In the genomic region with DNA sequence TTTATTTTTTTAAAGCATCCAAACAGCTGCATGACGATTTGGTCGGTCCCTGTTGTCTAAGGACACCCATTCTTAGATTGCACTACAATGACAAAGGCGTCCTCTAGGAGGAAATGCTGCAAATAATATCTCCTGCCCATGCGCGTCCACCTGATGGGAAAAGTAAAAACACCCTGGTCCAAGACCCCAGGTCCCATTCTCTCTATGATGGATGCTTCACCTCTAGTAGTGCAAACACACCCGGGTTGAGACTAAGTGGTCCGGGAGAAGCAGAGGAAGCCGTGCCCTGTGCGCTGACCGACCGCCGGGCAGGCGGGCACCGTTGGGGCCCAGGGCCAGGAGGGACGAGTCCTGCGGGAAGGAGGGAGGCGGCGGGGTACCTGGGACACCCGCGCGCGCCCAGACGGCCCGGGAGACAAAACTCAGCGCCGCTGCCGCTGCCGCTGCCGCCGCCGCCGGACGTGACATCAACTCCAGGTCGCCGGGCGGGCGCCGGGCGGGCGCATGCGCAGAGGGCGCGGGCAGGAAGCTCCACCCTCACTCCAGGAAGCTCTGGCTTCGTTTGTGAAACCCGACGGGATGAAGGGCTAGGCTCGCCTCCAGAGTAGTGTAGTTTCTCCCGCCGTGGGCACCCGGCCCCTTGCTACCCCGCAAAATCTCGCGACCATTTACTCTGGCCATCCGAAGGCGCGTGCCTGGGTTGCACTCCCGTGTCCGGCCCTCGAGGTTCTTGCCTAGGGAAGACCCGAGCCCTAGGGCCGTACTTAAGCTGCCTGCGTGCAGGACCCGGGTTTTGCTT, we compare ENCODE assay signal across 1 cellular context.
TF ChIP-seq lines count a peak whose summit lies in the region.

A gene (minus strand): TSS at position 462 of the 799 bp plus-strand sequence. CDS start 1,639 bp downstream, outside the sequence.

TF ChIP-seq in HCT116, 20 proteins besides CTCF, POLR2A, EP300 and RAD21 (continued from another document):
- TF ChIP-seq, protein P1, sequence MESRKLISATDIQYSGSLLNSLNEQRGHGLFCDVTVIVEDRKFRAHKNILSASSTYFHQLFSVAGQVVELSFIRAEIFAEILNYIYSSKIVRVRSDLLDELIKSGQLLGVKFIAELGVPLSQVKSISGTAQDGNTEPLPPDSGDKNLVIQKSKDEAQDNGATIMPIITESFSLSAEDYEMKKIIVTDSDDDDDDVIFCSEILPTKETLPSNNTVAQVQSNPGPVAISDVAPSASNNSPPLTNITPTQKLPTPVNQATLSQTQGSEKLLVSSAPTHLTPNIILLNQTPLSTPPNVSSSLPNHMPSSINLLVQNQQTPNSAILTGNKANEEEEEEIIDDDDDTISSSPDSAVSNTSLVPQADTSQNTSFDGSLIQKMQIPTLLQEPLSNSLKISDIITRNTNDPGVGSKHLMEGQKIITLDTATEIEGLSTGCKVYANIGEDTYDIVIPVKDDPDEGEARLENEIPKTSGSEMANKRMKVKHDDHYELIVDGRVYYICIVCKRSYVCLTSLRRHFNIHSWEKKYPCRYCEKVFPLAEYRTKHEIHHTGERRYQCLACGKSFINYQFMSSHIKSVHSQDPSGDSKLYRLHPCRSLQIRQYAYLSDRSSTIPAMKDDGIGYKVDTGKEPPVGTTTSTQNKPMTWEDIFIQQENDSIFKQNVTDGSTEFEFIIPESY (IDR thresholded peaks at IDR 0.05; ENCODE audit: extremely low read depth, insufficient replicate concordance, low read length), result no peak
- TF ChIP-seq ZFX (IDR thresholded peaks at IDR 0.05), result peak; percentile 48; the same call in 1 of the 2 replicates
